Comparison of ENCODE assay signal across 8 cellular contexts in the genomic region with DNA sequence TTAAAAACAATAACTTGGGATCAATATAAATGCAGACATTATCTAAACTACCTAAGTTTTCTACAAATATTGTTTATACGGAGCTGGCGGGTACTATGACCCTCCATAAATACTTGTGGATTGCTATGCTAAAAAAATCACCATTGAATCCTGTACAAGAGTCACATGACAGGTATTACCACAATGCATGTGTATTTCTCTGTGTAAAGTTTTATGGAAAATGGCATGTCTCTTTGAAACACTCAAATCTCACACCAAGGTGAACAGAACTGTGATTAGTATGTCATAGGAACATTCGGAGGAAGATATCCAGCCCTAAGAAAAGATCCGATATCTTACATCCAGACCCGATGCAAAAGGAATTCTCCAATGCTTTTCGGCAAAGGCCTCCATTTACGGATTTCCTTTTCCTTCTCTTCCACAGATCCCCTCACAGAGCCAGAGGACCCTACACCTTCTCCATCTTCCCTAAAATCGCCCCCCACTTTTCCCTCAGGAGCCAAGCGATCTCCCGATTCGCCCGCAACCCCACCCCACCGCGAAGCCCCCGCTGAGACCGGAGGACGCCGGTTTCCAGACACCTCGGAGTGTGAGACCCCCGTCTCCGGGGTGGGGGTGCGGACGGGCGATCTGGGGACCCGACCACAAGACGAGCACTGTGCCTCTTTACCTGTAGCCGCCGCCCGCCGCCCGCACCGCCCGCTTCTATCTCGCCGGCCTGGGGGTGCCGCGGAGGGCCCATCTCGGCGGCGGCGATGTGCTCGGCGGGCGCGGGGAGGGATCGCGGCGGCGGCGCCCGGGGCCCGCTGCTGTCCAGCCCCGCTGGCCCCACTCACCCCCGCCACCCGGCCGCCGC. TPM values are rescaled to one million over a fixed set of nuclear protein-coding genes. Genes with fewer than 3 reads are reported as not detected.
DNase-seq lines count a peak whose midpoint lies in the region; ATAC-seq and TF ChIP-seq lines count a peak whose summit lies in the region.

No MANE protein-coding gene starts in this region.

- peak overlapping the region; percentile 94 for H3K9ac ChIP-seq in OCI-LY1 (ENCODE audit: low read length)

- no peaks in the 10 kb centered on the region for H3F3A ChIP-seq in OCI-LY1 (ENCODE audit: insufficient read depth, low read length)

- H4K20me1 ChIP-seq in OCI-LY1 (ENCODE audit: insufficient read depth, low read length), result no peaks in the 10 kb centered on the region

- peaks cover 28% of the 10 kb centered on the region for H3K79me2 ChIP-seq in OCI-LY1 (ENCODE audit: insufficient read depth, low read length)

- no peaks in the 10 kb centered on the region for H3K9me3 Mint-ChIP-seq in natural killer cell

- no peaks in the 10 kb centered on the region for H3K9me2 ChIP-seq in OCI-LY1 (ENCODE audit: low read depth, low read length)

- H3K4me1 ChIP-seq in OCI-LY1 (ENCODE audit: insufficient read depth, low read length, severe bottlenecking), result peaks cover 20% of the 10 kb centered on the region
- H3K4me1 ChIP-seq in effector memory CD4-positive, alpha-beta T cell (ENCODE audit: control insufficient read depth, insufficient read depth, low read length, poor library complexity, severe bottlenecking), result peaks cover 6% of the 10 kb centered on the region

- peak overlapping the region; percentile 92 for H3K4me3 ChIP-seq in OCI-LY1 (ENCODE audit: low read depth, low read length, poor library complexity, severe bottlenecking)
- H3K4me3 ChIP-seq in effector memory CD4-positive, alpha-beta T cell (ENCODE audit: insufficient read depth, low read depth, low read length, poor library complexity, severe bottlenecking), result peak overlapping the region; percentile 72

- H3K27me3 ChIP-seq in OCI-LY1 (ENCODE audit: insufficient read depth, low read length), result no peaks in the 10 kb centered on the region; the same call in 1 of the 2 replicates
- no peaks in the 10 kb centered on the region for H3K27me3 ChIP-seq in effector memory CD4-positive, alpha-beta T cell (replicated peaks; ENCODE audit: control insufficient read depth, insufficient read depth, low read length, poor library complexity, severe bottlenecking)

- no peak overlapping the region for H3K27ac ChIP-seq in OCI-LY1 (ENCODE audit: low read depth, low read length, poor library complexity, severe bottlenecking)
- H3K27ac ChIP-seq in effector memory CD4-positive, alpha-beta T cell (ENCODE audit: insufficient read depth, low read length, poor library complexity, severe bottlenecking), result peak overlapping the region; percentile 51

- H3K36me3 Mint-ChIP-seq in natural killer cell, result no peaks in the 10 kb centered on the region

- peak overlapping the region; percentile 85 to 96 for H3K27ac Mint-ChIP-seq in natural killer cell

- intact Hi-C loops in natural killer cell (cut with micrococcal nuclease), result loop anchor here (5.0 kb wide), 3 partner anchors 169 to 639 kb away; a partner anchor contains a TSS

- H2AFZ ChIP-seq in OCI-LY1 (ENCODE audit: low read length), result no peak overlapping the region

- H3K4me2 ChIP-seq in OCI-LY1 (ENCODE audit: low read length), result peak overlapping the region; percentile 98

- H3K36me3 ChIP-seq in OCI-LY1 (ENCODE audit: insufficient read depth, low read length), result peaks cover 19% of the 10 kb centered on the region; the same call in 1 of the 2 replicates
- peaks cover 4% of the 10 kb centered on the region for H3K36me3 ChIP-seq in effector memory CD4-positive, alpha-beta T cell (ENCODE audit: control insufficient read depth, insufficient read depth, low read length)

- ATAC-seq in GM19035 (IDR thresholded peaks at IDR 0.05; ENCODE audit: unreplicated experiment), result peak; percentile 0
- ATAC-seq in natural killer cell, result no peak
- no peak for ATAC-seq in HG03342 (IDR thresholded peaks at IDR 0.05; ENCODE audit: unreplicated experiment)
- ATAC-seq in HG02623 (IDR thresholded peaks at IDR 0.05; ENCODE audit: unreplicated experiment), result no peak
- no peak for ATAC-seq in HG02678 (IDR thresholded peaks at IDR 0.05; ENCODE audit: unreplicated experiment)

- H3K27me3 Mint-ChIP-seq in natural killer cell (ENCODE audit: low read depth in 2 of 2), result no peaks in the 10 kb centered on the region

- DNase-seq in AG08396 (ENCODE audit: low spot score) (peak; percentile 8), natural killer cell (no peak)
- no peak for DNase-seq in effector memory CD4-positive, alpha-beta T cell

- TF ChIP-seq CTCF in OCI-LY1 (IDR thresholded peaks at IDR 0.05; ENCODE audit: low read length) (no peak), natural killer cell (IDR thresholded peaks at IDR 0.05) (no peak)

- H3K4me3 Mint-ChIP-seq in natural killer cell, result peak overlapping the region; percentile 97

- peaks cover under 1% of the 10 kb centered on the region; the same call in 1 of the 2 replicates for H3K9me3 ChIP-seq in OCI-LY1 (ENCODE audit: low read length)
- no peaks in the 10 kb centered on the region for H3K9me3 ChIP-seq in effector memory CD4-positive, alpha-beta T cell (ENCODE audit: control insufficient read depth, low read length)

- H3K4me1 Mint-ChIP-seq in natural killer cell, result peaks cover 9 to 31% of the 10 kb centered on the region in 2 donors

RNA-seq across cellular contexts. Expression of a gene that starts 1.2 kb away (rescaled TPM):
- 10 to 100 TPM; 33.6 to 43.7 (median 36.2) TPM for total RNA-seq in natural killer cell
